ENCODE assay signal across 9 cellular contexts in the genomic region with DNA sequence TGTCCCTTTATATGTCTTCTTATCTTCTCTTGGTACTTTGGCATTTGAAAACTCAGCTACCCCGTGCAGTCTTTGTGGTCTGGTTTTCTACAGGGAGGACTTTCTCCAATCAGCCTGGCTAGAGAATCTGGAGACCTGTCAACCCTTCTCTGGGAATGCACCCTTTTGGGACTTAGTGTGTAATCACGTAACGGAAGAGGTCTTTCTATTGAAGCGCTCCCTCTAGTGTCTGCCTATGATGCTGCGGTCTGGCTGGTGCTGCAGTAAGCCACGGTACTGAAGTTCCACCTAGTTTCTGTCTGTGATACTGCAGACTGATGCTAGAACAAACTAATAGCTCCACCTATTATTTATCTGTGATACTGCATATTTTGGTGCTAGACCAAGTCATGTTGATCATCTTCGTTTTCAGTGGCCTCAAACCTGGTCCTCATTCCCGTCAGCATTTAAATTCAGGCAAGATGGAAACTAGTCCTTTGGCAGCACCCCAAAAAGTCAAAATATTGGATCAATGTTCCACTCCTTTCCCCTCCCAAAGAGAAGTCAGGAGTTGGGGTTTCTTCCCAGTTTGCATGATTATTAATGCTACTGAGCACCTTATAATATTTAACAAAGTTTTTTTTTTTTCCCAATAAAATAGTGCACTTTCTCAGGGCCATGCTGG. TPM values are rescaled to one million over a fixed set of nuclear protein-coding genes. Genes with fewer than 3 reads are reported as not detected.
DNase-seq lines count a peak whose midpoint lies in the region; ATAC-seq and TF ChIP-seq lines count a peak whose summit lies in the region.
"Had no signal": no experiment of that assay in that cellular context is flagged by ENCODE, and none has a peak within 500 bp of the region (broad histone marks: within the 10 kb centered on the region; RNA-seq: fewer than 3 reads in every experiment).

No MANE protein-coding gene starts in this region.

- H3K27me3 Mint-ChIP-seq in endodermal cell (ENCODE audit: insufficient read depth) = peaks cover 9% of the 10 kb centered on the region

- ATAC-seq in GM21526 (IDR thresholded peaks at IDR 0.05; ENCODE audit: low FRiP score, unreplicated experiment) = peak; percentile 97

- H3K4me3 ChIP-seq in endodermal cell (ENCODE audit: low read length) = no peak overlapping the region

- H3K9ac ChIP-seq in endodermal cell (ENCODE audit: extremely low read depth, low read length, poor library complexity, severe bottlenecking) = no peak overlapping the region

- no peaks in the 10 kb centered on the region for H3K27me3 ChIP-seq in endodermal cell (ENCODE audit: control insufficient read depth, insufficient read depth, low read length, poor library complexity, severe bottlenecking)

- H3K9me3 Mint-ChIP-seq in endodermal cell = peaks cover 12% of the 10 kb centered on the region

- no peaks in the 10 kb centered on the region for H3K36me3 ChIP-seq in endodermal cell (ENCODE audit: control insufficient read depth, insufficient read depth, low read length)

- no peaks in the 10 kb centered on the region for H3K36me3 Mint-ChIP-seq in endodermal cell (ENCODE audit: low read depth)

- peak; percentile 86 for DNase-seq in DMS 273 treated with DMSO at 0.1 percent for 48 hours (lab: John Stamatoyannopoulos, UW)
- peak; percentile 87 for DNase-seq in HT1080 (ENCODE audit: low read depth)
- peak; percentile 72 to 91 for DNase-seq in NOMO-1 (lab: John Stamatoyannopoulos, UW; ENCODE audit: unreplicated experiment in 2 of 2)
- peak; percentile 34 to 46 for DNase-seq in activated CD8-positive, alpha-beta memory T cell treated with anti-CD3 and anti-CD28 coated beads for 1 hour (ENCODE audit: extremely low read depth in 1 of 2, low read depth in 1 of 2)
- peak; percentile 92 for DNase-seq in endodermal cell
- DNase-seq in middle frontal gyrus (ENCODE audit: extremely low spot score, low spot score) = peak; percentile 20
- peak; percentile 45 for DNase-seq in stimulated activated CD8-positive, alpha-beta memory T cell treated with anti-CD3 and anti-CD28 coated beads, Interleukin-7, amount 100 ng/mL, for 24 hours (ENCODE audit: low read depth)

- peaks cover 26% of the 10 kb centered on the region for H3K9me3 ChIP-seq in endodermal cell (ENCODE audit: control insufficient read depth, low read length)

- no peaks in the 10 kb centered on the region for H3K4me1 ChIP-seq in endodermal cell (ENCODE audit: control insufficient read depth, insufficient read depth, low read length)

- H3K4me1 Mint-ChIP-seq in endodermal cell = peaks cover 9% of the 10 kb centered on the region

- no peak overlapping the region for H3K27ac ChIP-seq in endodermal cell (ENCODE audit: low read depth, low read length)

- no peak overlapping the region for H3K4me3 Mint-ChIP-seq in endodermal cell

- 21% methylated on average over 6 to 8 of the region's 8 CpGs for WGBS in endodermal cell (ENCODE audit: insufficient coverage in 1 of 2, insufficient read length in 1 of 2), 2 experiments

- peak; percentile 99 for TF ChIP-seq CTCF in endodermal cell (conservative IDR thresholded peaks at IDR 0.05)

- H3K27ac Mint-ChIP-seq in endodermal cell = no peak overlapping the region

RNA-seq across cellular contexts. Expression of gene SIRPB2, which starts 12.5 kb away (rescaled TPM):
- total RNA-seq in HT1080 (2014; rRNA removed; shearing (Covaris generic)) = not detected in 2 replicates
- not detected in 2 replicates for polyA plus RNA-seq in HT1080 (2015; cell fraction: cytosol; rRNA removed)
- polyA plus RNA-seq in HT1080 (2015; cell fraction: nucleus; rRNA removed) = not detected in 2 replicates
- total RNA-seq in endodermal cell = not detected
- not detected for polyA plus RNA-seq in endodermal cell (2013, experiment 1 of 2)
- polyA plus RNA-seq in endodermal cell (2013, experiment 2 of 2) = not detected

RNA-seq across cellular contexts. Expression of gene NSFL1C, which starts 37.0 kb away (rescaled TPM):
- 34.6 and 48.4 TPM in 2 replicates for total RNA-seq in HT1080 (2014; rRNA removed; shearing (Covaris generic))
- 54.1 and 56.8 TPM in 2 replicates for polyA plus RNA-seq in HT1080 (2015; cell fraction: cytosol; rRNA removed)
- polyA plus RNA-seq in HT1080 (2015; cell fraction: nucleus; rRNA removed) = 81.5 and 91.4 TPM in 2 replicates
- total RNA-seq in endodermal cell = 100 to 1,000 TPM in 1 of 2 donors, 10 to 100 TPM in 1; 90.9 to 117 TPM
- 65.2 TPM for polyA plus RNA-seq in endodermal cell (2013, experiment 1 of 2)
- 61.3 TPM for polyA plus RNA-seq in endodermal cell (2013, experiment 2 of 2)

RNA-seq across cellular contexts. Expression of gene SIRPD, which starts 53.8 kb away (rescaled TPM):
- total RNA-seq in HT1080 (2014; rRNA removed; shearing (Covaris generic)) = not detected in 2 replicates
- 0.28 and 0.34 TPM in 2 replicates for polyA plus RNA-seq in HT1080 (2015; cell fraction: cytosol; rRNA removed)
- 0.16 TPM in 1 of 2 replicates, not detected in the other for polyA plus RNA-seq in HT1080 (2015; cell fraction: nucleus; rRNA removed)
- total RNA-seq in endodermal cell = not detected
- polyA plus RNA-seq in endodermal cell (2013, experiment 1 of 2) = not detected
- polyA plus RNA-seq in endodermal cell (2013, experiment 2 of 2) = not detected
- polyA plus RNA-seq: esophagus had no signal

Comparison
In these comparisons a context has a peak if more than half of its experiments do, and no peak if none do; other contexts are left out.
1. DNase-seq: peak in every context shown above with its lines; median percentile 92 in endodermal cell; 87 in HT1080; 86 in DMS 273 treated with DMSO at 0.1 percent for 48 hours; 82 in NOMO-1; 45 in stimulated activated CD8-positive, alpha-beta memory T cell treated with anti-CD3 and anti-CD28 coated beads, Interleukin-7, amount 100 ng/mL, for 24 hours; 40 in activated CD8-positive, alpha-beta memory T cell treated with anti-CD3 and anti-CD28 coated beads for 1 hour; 20 in middle frontal gyrus.